1 cellular context compared by ENCODE assay signal in genomic region chr3:16913264-16913580, GRCh38.
TF ChIP-seq lines count a peak whose summit lies in the region.

No MANE protein-coding gene starts in this region.

TF ChIP-seq in SK-N-SH, 30 proteins besides CTCF, POLR2A, EP300 and RAD21:
- TF ChIP-seq GATA2 (CRISPR knock-in tag; IDR thresholded peaks at IDR 0.05): no peak
- TF ChIP-seq, protein P1, sequence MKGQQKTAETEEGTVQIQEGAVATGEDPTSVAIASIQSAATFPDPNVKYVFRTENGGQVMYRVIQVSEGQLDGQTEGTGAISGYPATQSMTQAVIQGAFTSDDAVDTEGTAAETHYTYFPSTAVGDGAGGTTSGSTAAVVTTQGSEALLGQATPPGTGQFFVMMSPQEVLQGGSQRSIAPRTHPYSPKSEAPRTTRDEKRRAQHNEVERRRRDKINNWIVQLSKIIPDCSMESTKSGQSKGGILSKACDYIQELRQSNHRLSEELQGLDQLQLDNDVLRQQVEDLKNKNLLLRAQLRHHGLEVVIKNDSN (IDR thresholded peaks at IDR 0.05; ENCODE audit: borderline replicate concordance, low read depth): no peak
- TF ChIP-seq RFX5 (IDR thresholded peaks at IDR 0.05; ENCODE audit: low read length): no peak
- no peak for TF ChIP-seq CHD2 (IDR thresholded peaks at IDR 0.05; ENCODE audit: low read length, partially characterized antibody)
- no peak for TF ChIP-seq NRF1 (IDR thresholded peaks at IDR 0.05; ENCODE audit: low read depth, low read length)
- TF ChIP-seq JUND (IDR thresholded peaks at IDR 0.05): no peak
